In the genomic region with DNA sequence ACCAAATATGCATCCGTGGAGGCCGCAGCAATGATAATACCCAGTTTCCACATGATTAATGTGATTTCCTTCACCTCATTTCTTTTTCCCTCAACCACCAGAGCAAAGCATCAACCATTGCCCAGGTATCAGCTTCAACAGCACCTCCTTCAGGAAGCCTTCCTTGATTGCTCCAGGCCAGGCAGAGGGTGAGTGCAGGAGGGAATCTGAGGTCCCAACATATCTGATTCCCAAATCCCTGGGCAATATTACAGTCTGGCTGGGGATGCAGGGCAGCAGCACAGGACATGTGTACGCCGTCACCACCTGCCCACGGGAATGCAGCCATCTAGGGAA, we compare ENCODE assay signal across 2 cellular contexts.
A peak's percentile ranks its signal among the peaks of the same experiment; 100 is the strongest.
TF ChIP-seq lines count a peak whose summit lies in the region.

No MANE protein-coding gene starts in this region.

TF ChIP-seq in HEK293, 187 proteins besides CTCF, POLR2A, EP300 and RAD21:
- TF ChIP-seq ZNF140 (tag by site-specific recombination; IDR thresholded peaks at IDR 0.05): no peak
- no peak for TF ChIP-seq HOXC10 (CRISPR knock-in tag; IDR thresholded peaks at IDR 0.05)
- TF ChIP-seq ZNF621 (tag by site-specific recombination; IDR thresholded peaks at IDR 0.05): no peak
- TF ChIP-seq, protein P1, sequence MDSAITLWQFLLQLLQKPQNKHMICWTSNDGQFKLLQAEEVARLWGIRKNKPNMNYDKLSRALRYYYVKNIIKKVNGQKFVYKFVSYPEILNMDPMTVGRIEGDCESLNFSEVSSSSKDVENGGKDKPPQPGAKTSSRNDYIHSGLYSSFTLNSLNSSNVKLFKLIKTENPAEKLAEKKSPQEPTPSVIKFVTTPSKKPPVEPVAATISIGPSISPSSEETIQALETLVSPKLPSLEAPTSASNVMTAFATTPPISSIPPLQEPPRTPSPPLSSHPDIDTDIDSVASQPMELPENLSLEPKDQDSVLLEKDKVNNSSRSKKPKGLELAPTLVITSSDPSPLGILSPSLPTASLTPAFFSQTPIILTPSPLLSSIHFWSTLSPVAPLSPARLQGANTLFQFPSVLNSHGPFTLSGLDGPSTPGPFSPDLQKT (IDR thresholded peaks at IDR 0.05; ENCODE audit: borderline replicate concordance, low read depth, low read length): no peak
- TF ChIP-seq, protein P2, sequence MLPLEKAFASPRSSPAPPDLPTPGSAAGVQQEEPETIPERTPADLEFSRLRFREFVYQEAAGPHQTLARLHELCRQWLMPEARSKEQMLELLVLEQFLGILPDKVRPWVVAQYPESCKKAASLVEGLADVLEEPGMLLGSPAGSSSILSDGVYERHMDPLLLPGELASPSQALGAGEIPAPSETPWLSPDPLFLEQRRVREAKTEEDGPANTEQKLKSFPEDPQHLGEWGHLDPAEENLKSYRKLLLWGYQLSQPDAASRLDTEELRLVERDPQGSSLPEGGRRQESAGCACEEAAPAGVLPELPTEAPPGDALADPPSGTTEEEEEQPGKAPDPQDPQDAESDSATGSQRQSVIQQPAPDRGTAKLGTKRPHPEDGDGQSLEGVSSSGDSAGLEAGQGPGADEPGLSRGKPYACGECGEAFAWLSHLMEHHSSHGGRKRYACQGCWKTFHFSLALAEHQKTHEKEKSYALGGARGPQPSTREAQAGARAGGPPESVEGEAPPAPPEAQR (tag by site-specific recombination; IDR thresholded peaks at IDR 0.05): no peak
- TF ChIP-seq ZNF202 (tag by site-specific recombination; IDR thresholded peaks at IDR 0.05; ENCODE audit: borderline replicate concordance): no peak
- no peak for TF ChIP-seq ZNF366 (tag by site-specific recombination; conservative IDR thresholded peaks at IDR 0.05)
- TF ChIP-seq GLI4 (tag by site-specific recombination; IDR thresholded peaks at IDR 0.05): no peak
- TF ChIP-seq ZSCAN23 (tag by site-specific recombination; IDR thresholded peaks at IDR 0.05): no peak
- no peak for TF ChIP-seq FEZF1 (tag by site-specific recombination; IDR thresholded peaks at IDR 0.05)
- TF ChIP-seq ZNF626 (tag by site-specific recombination; IDR thresholded peaks at IDR 0.05): no peak
- TF ChIP-seq ZNF155 (tag by site-specific recombination; IDR thresholded peaks at IDR 0.05): no peak
- TF ChIP-seq ZNF416 (tag by site-specific recombination; IDR thresholded peaks at IDR 0.05): no peak
- no peak for TF ChIP-seq ZNF600 (tag by site-specific recombination; IDR thresholded peaks at IDR 0.05)
- TF ChIP-seq SETDB1 (IDR thresholded peaks at IDR 0.05; ENCODE audit: insufficient read length, low read length): no peak
- TF ChIP-seq ZNF146 (tag by site-specific recombination; IDR thresholded peaks at IDR 0.05): no peak
- no peak for TF ChIP-seq ZNF558 (tag by site-specific recombination; IDR thresholded peaks at IDR 0.05)
- TF ChIP-seq ZNF596 (tag by site-specific recombination; IDR thresholded peaks at IDR 0.05): no peak
- TF ChIP-seq YY2 (tag by site-specific recombination; IDR thresholded peaks at IDR 0.05): no peak

TF ChIP-seq in H1, 55 proteins besides CTCF, POLR2A, EP300 and RAD21:
- peak; percentile 78 for TF ChIP-seq KDM1A (IDR thresholded peaks at IDR 0.05; ENCODE audit: borderline replicate concordance, low read length)
- 0 out of 2 replicates have a peak, but pooled peaks have one; percentile 13 for TF ChIP-seq YY1 (IDR thresholded peaks at IDR 0.05; ENCODE audit: low read depth, low read length)
- TF ChIP-seq CBX5 (IDR thresholded peaks at IDR 0.05; ENCODE audit: low read depth, low read length): no peak
- no peak for TF ChIP-seq GTF2F1 (IDR thresholded peaks at IDR 0.05; ENCODE audit: borderline replicate concordance, low read depth, low read length)
- no peak for TF ChIP-seq TEAD4 (IDR thresholded peaks at IDR 0.05; ENCODE audit: low read depth, low read length)
- no peak for TF ChIP-seq CHD2 (IDR thresholded peaks at IDR 0.05; ENCODE audit: low read length)
- 0 out of 2 replicates have a peak, but pooled peaks have one; percentile 2 for TF ChIP-seq CREB1 (IDR thresholded peaks at IDR 0.05)
